In the genomic region with DNA sequence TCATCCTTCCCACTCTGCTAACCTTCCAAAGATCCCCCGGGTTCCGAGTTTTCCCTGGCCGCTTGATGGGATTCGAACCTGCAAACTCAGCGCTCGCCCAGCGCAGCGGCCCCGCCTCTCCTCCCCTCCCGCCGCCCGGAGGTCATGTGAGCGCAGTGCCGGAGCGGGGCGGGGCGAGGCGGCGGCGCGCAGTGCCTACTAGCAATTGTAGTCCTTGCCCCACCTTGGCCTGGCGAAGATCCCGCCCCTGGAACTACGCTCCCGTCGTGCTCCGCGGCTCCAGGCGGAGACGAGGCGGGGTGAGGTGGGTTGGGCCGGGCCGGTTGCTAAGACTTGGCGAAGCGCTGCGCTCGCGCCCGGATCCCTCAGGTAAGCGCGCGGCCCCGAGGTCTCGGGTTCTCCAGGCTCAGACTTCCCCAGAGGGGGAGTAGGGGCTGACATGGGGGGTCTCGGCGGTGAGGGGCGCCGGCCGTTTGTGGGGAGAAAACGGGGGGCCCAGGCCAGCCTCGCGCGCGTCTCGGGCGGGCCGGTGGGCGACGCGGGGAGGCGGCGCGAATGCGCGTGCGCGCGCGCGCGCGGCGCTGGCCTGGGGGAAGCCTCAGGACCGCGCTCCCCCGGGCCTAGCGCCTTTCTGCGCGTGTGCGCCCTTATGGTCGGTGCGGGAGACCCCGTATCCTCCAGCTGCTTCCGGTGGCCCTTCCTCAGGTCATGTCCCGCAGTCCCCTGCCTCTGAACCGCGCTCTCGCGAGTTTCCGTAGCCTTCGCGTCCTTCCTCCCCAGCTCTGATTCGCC, we compare ENCODE assay signal across 8 cellular contexts. TPM values are rescaled to one million over a fixed set of nuclear protein-coding genes. Genes with fewer than 3 reads are reported as not detected.
A peak's percentile ranks its signal among the peaks of the same experiment; 100 is the strongest.
DNase-seq lines count a peak whose midpoint lies in the region; ATAC-seq and TF ChIP-seq lines count a peak whose summit lies in the region.

A gene (plus strand): TSS at position 329 of the 792 bp plus-strand sequence. CDS start 6,649 bp downstream, outside the sequence.
A gene with protein sequence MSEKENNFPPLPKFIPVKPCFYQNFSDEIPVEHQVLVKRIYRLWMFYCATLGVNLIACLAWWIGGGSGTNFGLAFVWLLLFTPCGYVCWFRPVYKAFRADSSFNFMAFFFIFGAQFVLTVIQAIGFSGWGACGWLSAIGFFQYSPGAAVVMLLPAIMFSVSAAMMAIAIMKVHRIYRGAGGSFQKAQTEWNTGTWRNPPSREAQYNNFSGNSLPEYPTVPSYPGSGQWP (plus strand): TSS at position 329 of the 792 bp plus-strand sequence. CDS start 9,621 bp downstream, outside the sequence.

- peak within 1 kb of the TSS; percentile 25 for H3K18ac ChIP-seq in IMR-90 (ENCODE audit: low read depth, low read length)

- DNase-seq in D341Med (ENCODE audit: low spot score): peak; percentile 98
- DNase-seq in IMR-90: peak; percentile 99
- peak; percentile 99 for DNase-seq in OCI-LY7 (ENCODE audit: low spot score)
- peak; percentile 95 for DNase-seq in activated T-cell treated with anti-CD3 and anti-CD28 coated beads for 1 hour (ENCODE audit: low read depth)
- peak; percentile 98 for DNase-seq in endothelial cell (ENCODE audit: low spot score)
- peak; percentile 97 for DNase-seq in midbrain (lab: John Stamatoyannopoulos, UW)
- peak; percentile 99 for DNase-seq in stimulated activated CD8-positive, alpha-beta memory T cell treated with anti-CD3 and anti-CD28 coated beads, Interleukin-15, amount 100 ng/mL, for 48 hours (ENCODE audit: low read depth in 2 of 2)

- peak within 1 kb of the TSS; percentile 62 for H3K4me3 ChIP-seq in IMR-90 (ENCODE audit: insufficient read depth, low read depth, low read length)
- peak within 1 kb of the TSS; percentile 71 for H3K4me3 ChIP-seq in OCI-LY7 (ENCODE audit: low read depth, low read length, poor library complexity, severe bottlenecking)

- H2AFZ ChIP-seq in IMR-90 (replicated peaks; ENCODE audit: low read length, poor library complexity) (peak within 1 kb of the TSS; percentile 97), OCI-LY7 (ENCODE audit: low read length) (peak within 1 kb of the TSS; percentile 61; the same call in 1 of the 2 replicates)

- no peak for TF ChIP-seq CTCF in IMR-90 (conservative IDR thresholded peaks at IDR 0.05; ENCODE audit: low read depth, low read length)
- no peak for TF ChIP-seq CTCF in OCI-LY7 (conservative IDR thresholded peaks at IDR 0.05; ENCODE audit: low read length)
- TF ChIP-seq CTCF in endothelial cell (IDR thresholded peaks at IDR 0.05; ENCODE audit: unreplicated experiment): no peak

- H3K36me3 ChIP-seq in IMR-90 (ENCODE audit: control insufficient read depth, insufficient read depth, low read length) (peaks cover 2% of the 10 kb centered on the region; the same call in 1 of the 2 replicates), OCI-LY7 (ENCODE audit: insufficient read depth, low read length) (peaks cover 8% of the 10 kb centered on the region; the same call in 1 of the 2 replicates)

- POLR2A ChIA-PET in IMR-90 (lab: Charles Lee; ENCODE audit: unreplicated experiment): interaction anchor here (1.0 kb wide), 1 partner anchor 41 kb away, joined by 3 read pairs; no protein-coding TSS in a partner anchor
- POLR2A ChIA-PET in OCI-LY7 (lab: Charles Lee): interaction anchor here (0.9 to 1.2 kb wide), 2 partner anchors 29 to 41 kb away, joined by 3 read pairs; no protein-coding TSS in a partner anchor

- H4K20me1 ChIP-seq in IMR-90 (ENCODE audit: insufficient read depth, low read length) (peaks cover 25% of the 10 kb centered on the region), OCI-LY7 (ENCODE audit: insufficient read depth, low read length) (peaks cover 5% of the 10 kb centered on the region)

- 0 out of 2 replicates have a peak within 1 kb of the TSS, but pooled peaks have one; percentile 3 for H2BK20ac ChIP-seq in IMR-90 (ENCODE audit: low read depth, low read length)

- H4K5ac ChIP-seq in IMR-90 (ENCODE audit: low read depth, low read length): peak within 1 kb of the TSS; percentile 87

- H2BK120ac ChIP-seq in IMR-90 (ENCODE audit: low read depth, low read length): peak within 1 kb of the TSS; percentile 30

- peaks cover 37% of the 10 kb centered on the region for H3K79me2 ChIP-seq in OCI-LY7 (ENCODE audit: insufficient read depth, low read depth, low read length)

- peaks cover 4% of the 10 kb centered on the region for H3K36me3 Mint-ChIP-seq in endothelial cell (ENCODE audit: low read depth, unreplicated experiment)

- dilution Hi-C loops in IMR-90 (cut with HindIII; ENCODE audit: low sequenced_read_pairs, unreplicated experiment): no loop called here

- H3K4me2 ChIP-seq in IMR-90 (ENCODE audit: low read depth, low read length) (peak within 1 kb of the TSS; percentile 87), OCI-LY7 (ENCODE audit: low read length) (peak within 1 kb of the TSS; percentile 100)

- no peak for TF ChIP-seq RAD21 in IMR-90 (IDR thresholded peaks at IDR 0.05; ENCODE audit: low read length)

- in situ Hi-C loops in IMR-90 (cut with MboI; ENCODE audit: low sequenced_read_pairs): no loop called here

- H3K23ac ChIP-seq in IMR-90 (ENCODE audit: low read depth, low read length): peak within 1 kb of the TSS; percentile 70

- H3K9ac ChIP-seq in IMR-90 (ENCODE audit: low read depth, low read length): peak within 1 kb of the TSS; percentile 77

- peaks cover 17 to 44% of the 10 kb centered on the region in 2 experiments for H3K79me1 ChIP-seq in IMR-90 (ENCODE audit: low read depth in 1 of 2, low read length in 2 of 2)

- peak within 1 kb of the TSS; percentile 85 for H4K91ac ChIP-seq in IMR-90 (ENCODE audit: insufficient read depth, low read depth, low read length)

- peak within 1 kb of the TSS; percentile 90 to 99 for H4K8ac ChIP-seq in IMR-90 (ENCODE audit: low read depth in 2 of 2, low read length in 2 of 2)

- peak within 1 kb of the TSS; percentile 93 for H3K4me3 Mint-ChIP-seq in endothelial cell (ENCODE audit: unreplicated experiment)

- no peaks in the 10 kb centered on the region for H3K9me3 Mint-ChIP-seq in endothelial cell (ENCODE audit: unreplicated experiment)

- peaks cover 14% of the 10 kb centered on the region for H3K4me1 Mint-ChIP-seq in endothelial cell (ENCODE audit: unreplicated experiment)

- H3K4me1 ChIP-seq in IMR-90 (ENCODE audit: control insufficient read depth, insufficient read depth, low read length) (peaks cover 10% of the 10 kb centered on the region), OCI-LY7 (ENCODE audit: insufficient read depth, low read length, poor library complexity, severe bottlenecking) (peaks cover 32% of the 10 kb centered on the region)

- H3K27me3 Mint-ChIP-seq in endothelial cell (ENCODE audit: unreplicated experiment): peaks cover 3% of the 10 kb centered on the region

- H2AK5ac ChIP-seq in IMR-90 (ENCODE audit: low read depth, low read length): peak within 1 kb of the TSS; percentile 98

- H2BK15ac ChIP-seq in IMR-90 (ENCODE audit: low read depth, low read length): peak within 1 kb of the TSS; percentile 31; the same call in 1 of the 3 replicates

- H3K9me3 ChIP-seq in IMR-90 (ENCODE audit: control insufficient read depth, insufficient read depth, low read length): no peaks in the 10 kb centered on the region
- no peaks in the 10 kb centered on the region for H3K9me3 ChIP-seq in OCI-LY7 (ENCODE audit: low read length)

- H3K9me2 ChIP-seq in OCI-LY7 (ENCODE audit: insufficient read depth, low read length): no peaks in the 10 kb centered on the region

- intact Hi-C loops in IMR-90 (cut with micrococcal nuclease) (loop anchor here (1.0 kb wide), 2 partner anchors 20 to 41 kb away; a partner anchor contains a TSS), OCI-LY7 (cut with micrococcal nuclease; ENCODE audit: unreplicated experiment) (loop anchor here (1.0 to 10.0 kb wide), 4 partner anchors 8 to 180 kb away; no protein-coding TSS in a partner anchor)

- peak within 1 kb of the TSS; percentile 76 for H2BK5ac ChIP-seq in IMR-90 (ENCODE audit: low read depth, low read length, poor library complexity, severe bottlenecking)

- H3K4ac ChIP-seq in IMR-90 (ENCODE audit: low read depth, low read length): peak within 1 kb of the TSS; percentile 95

- BruUV-seq in IMR-90 (replicated peaks; lab: Mats Ljungman, UMichigan): no TSS peak
- BruUV-seq in OCI-LY7 (replicated peaks; lab: Mats Ljungman, UMichigan): TSS peak; percentile 70

- WGBS in IMR-90 (ENCODE audit: extremely low coverage in 2 of 2, insufficient read length in 1 of 2), 2 experiments: 0% methylated on average over 43 of the region's 93 CpGs; no CpG with 5 or more reads in 1 of the 2 experiments

- peak within 1 kb of the TSS; percentile 100 for H2AK9ac ChIP-seq in IMR-90 (replicated peaks; ENCODE audit: low read depth, low read length, poor library complexity)

- H3K27ac ChIP-seq in IMR-90 (ENCODE audit: insufficient read depth, low read length): peak within 1 kb of the TSS; percentile 76
- H3K27ac ChIP-seq in OCI-LY7 (ENCODE audit: low read depth, low read length, poor library complexity, severe bottlenecking): peak within 1 kb of the TSS; percentile 97

- CTCF ChIA-PET in IMR-90 (lab: Yijun Ruan, JAX): interaction anchor here (0.6 kb wide), 1 partner anchor 9 kb away, joined by 3 read pairs; no protein-coding TSS in a partner anchor
- CTCF ChIA-PET in OCI-LY7 (lab: Charles Lee; ENCODE audit: unreplicated experiment): no interaction called here

- TF ChIP-seq POLR2A in IMR-90 (IDR thresholded peaks at IDR 0.05; ENCODE audit: low read depth, low read length): peak; percentile 79

- H3K27me3 ChIP-seq in IMR-90 (ENCODE audit: control insufficient read depth, insufficient read depth, low read length): no peaks in the 10 kb centered on the region

- peak within 1 kb of the TSS; percentile 91 for H3K14ac ChIP-seq in IMR-90 (replicated peaks; ENCODE audit: low read depth, low read length)

- H3K9me1 ChIP-seq in IMR-90 (ENCODE audit: insufficient read depth, low read length): peaks cover 13% of the 10 kb centered on the region; the same call in 1 of the 2 replicates

- H3K56ac ChIP-seq in IMR-90 (ENCODE audit: extremely low read depth, insufficient read depth, low read length): peak within 1 kb of the TSS; percentile 87

- peak; percentile 74 for ATAC-seq in GM21528 (IDR thresholded peaks at IDR 0.05; ENCODE audit: low FRiP score, unreplicated experiment)
- peak; percentile 99 for ATAC-seq in IMR-90 (ENCODE audit: low read depth)

- peak within 1 kb of the TSS; percentile 89 for H3K27ac Mint-ChIP-seq in endothelial cell (ENCODE audit: unreplicated experiment)

RNA-seq across cellular contexts. Expression of the first gene that starts in this region (rescaled TPM):
- total RNA-seq in IMR-90 (2012; rRNA removed) (0.28 and 0.36 TPM in 2 replicates), OCI-LY7 (2022) (13.1 and 16.4 TPM in 2 replicates), endothelial cell (ENCODE audit: unreplicated experiment) (10.5 TPM)
- polyA plus RNA-seq in IMR-90 (2012; rRNA removed): 2.8 and 3.6 TPM in 2 replicates
- 2.5 and 5.0 TPM in 2 replicates for polyA plus RNA-seq in IMR-90 (2012; cell fraction: cytosol; rRNA removed)
- polyA plus RNA-seq in IMR-90 (2012; cell fraction: nucleus; rRNA removed; ENCODE audit: low replicate concordance): 4.0 and 16.1 TPM in 2 replicates
- total RNA-seq in OCI-LY7 (2014; rRNA removed; shearing (Covaris generic)): 5.6 and 7.9 TPM in 2 replicates

RNA-seq across cellular contexts. Expression of the second gene that starts in this region (rescaled TPM):
- total RNA-seq in IMR-90 (2012; rRNA removed) (10.8 and 16.1 TPM in 2 replicates), OCI-LY7 (2022) (46.4 and 49.9 TPM in 2 replicates), endothelial cell (ENCODE audit: unreplicated experiment) (71.8 TPM)
- 24.0 and 28.1 TPM in 2 replicates for polyA plus RNA-seq in IMR-90 (2012; rRNA removed)
- polyA plus RNA-seq in IMR-90 (2012; cell fraction: cytosol; rRNA removed): 24.9 and 55.9 TPM in 2 replicates
- 46.2 and 111 TPM in 2 replicates for polyA plus RNA-seq in IMR-90 (2012; cell fraction: nucleus; rRNA removed; ENCODE audit: low replicate concordance)
- 13.4 and 21.3 TPM in 2 replicates for total RNA-seq in OCI-LY7 (2014; rRNA removed; shearing (Covaris generic))

Comparison
In these comparisons a context has a peak if more than half of its experiments do, and no peak if none do; other contexts are left out.
1. Peak in every context shown above with its lines: DNase-seq, ATAC-seq, H3K4me3 ChIP-seq and H3K27ac ChIP-seq.